Comparison of ENCODE assay signal across 16 cellular contexts in the genomic region with DNA sequence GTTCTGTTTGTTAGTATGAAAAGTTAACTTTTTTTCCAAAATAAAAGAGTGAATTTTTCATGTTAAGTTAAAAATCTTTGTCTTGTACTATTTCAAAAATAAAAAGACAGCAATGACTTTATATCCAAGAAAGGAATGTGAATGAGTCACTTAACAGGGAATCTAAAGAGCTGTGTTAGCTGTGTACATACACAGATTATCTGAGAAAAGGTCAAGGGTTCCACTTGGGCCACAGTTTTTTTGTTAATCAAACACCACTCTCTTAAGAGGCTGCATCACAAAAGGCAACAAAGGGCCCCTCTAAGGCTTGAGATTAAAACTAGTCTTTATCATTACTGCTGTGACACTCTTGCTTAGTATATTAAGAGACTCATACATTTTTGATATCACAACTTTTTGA.
DNase-seq lines count a peak whose midpoint lies in the region; ATAC-seq, FAIRE-seq and TF ChIP-seq lines count a peak whose summit lies in the region.
"Had no signal": no experiment of that assay in that cellular context is flagged by ENCODE, and none has a peak within 500 bp of the region (broad histone marks: within the 10 kb centered on the region; RNA-seq: fewer than 3 reads in every experiment).

No MANE protein-coding gene starts in this region.

- H3K36me3 ChIP-seq in bronchial epithelial cell (ENCODE audit: control insufficient read depth, insufficient read depth, low read length) (no peaks in the 10 kb centered on the region), left lung (peaks cover 0 to 74% of the 10 kb centered on the region in 2 donors)

- no peak overlapping the region for H3K4me3 ChIP-seq in bronchial epithelial cell (ENCODE audit: low read depth, low read length)
- H3K4me3 ChIP-seq in left lung: no peak overlapping the region
- H3K4me3 ChIP-seq: MG63 had no signal

- intact Hi-C loops in left lung (cut with DNase I): no loop called here

- H3K4me1 ChIP-seq in left lung: no peaks in the 10 kb centered on the region

- DNase-seq in COLO829 (ENCODE audit: low spot score) (peak; percentile 39), HT1080 (ENCODE audit: low read depth) (peak; percentile 30), bronchial epithelial cell (ENCODE audit: low read depth) (peak; percentile 38), left lung (no peak), activated T-cell treated with anti-CD3 and anti-CD28 coated beads for 4 hours (no peak), HPDE6-E6E7 (ENCODE audit: extremely low spot score) (no peak), NCI-H1092 treated with DMSO at 0.1 percent for 48 hours (lab: John Stamatoyannopoulos, UW) (no peak)
- DNase-seq: activated CD8-positive, alpha-beta T cell treated with anti-CD3 and anti-CD28 coated beads for 36 hours; activated naive CD4-positive, alpha-beta T cell treated with anti-CD3 and anti-CD28 coated beads for 36 hours; cerebellar nuclear complex; erythroblast; MG63; naive thymus-derived CD4-positive, alpha-beta T cell; T-helper 9 cell had no signal

- H3K27me3 ChIP-seq in bronchial epithelial cell (ENCODE audit: control insufficient read depth, insufficient read depth, low read length) (no peaks in the 10 kb centered on the region), left lung (no peaks in the 10 kb centered on the region)
- H3K27me3 ChIP-seq: MG63 had no signal

- H3K9me3 ChIP-seq in left lung: no peaks in the 10 kb centered on the region
- H3K9me3 ChIP-seq: MG63 had no signal

- no peak for TF ChIP-seq CTCF in bronchial epithelial cell (IDR thresholded peaks at IDR 0.05; ENCODE audit: insufficient read depth, low read length, severe bottlenecking)
- no peak for TF ChIP-seq CTCF in left lung (IDR thresholded peaks at IDR 0.05)

- FAIRE-seq in bronchial epithelial cell (lab: Jason Lieb, UNC): no peak
- FAIRE-seq: islet of Langerhans had no signal

- no peak overlapping the region for H3K27ac ChIP-seq in left lung

- ATAC-seq in left lung: peak; percentile 94
- no peak for ATAC-seq in HG02798 (IDR thresholded peaks at IDR 0.05; ENCODE audit: poor library complexity, unreplicated experiment)
- ATAC-seq: activated CD8-positive, alpha-beta T cell treated with anti-CD3 and anti-CD28 coated beads for 36 hours; naive thymus-derived CD4-positive, alpha-beta T cell had no signal

Comparison
In these comparisons a context has a peak if more than half of its experiments do, and no peak if none do; other contexts are left out.
1. DNase-seq: peak in COLO829 (single experiment), HT1080 (single experiment) and bronchial epithelial cell (single experiment); none in left lung (0 of 2), activated T-cell treated with anti-CD3 and anti-CD28 coated beads for 4 hours (single experiment), HPDE6-E6E7 (single experiment) and NCI-H1092 treated with DMSO at 0.1 percent for 48 hours (single experiment).